ENCODE assay signal across 8 cellular contexts in the genomic region with DNA sequence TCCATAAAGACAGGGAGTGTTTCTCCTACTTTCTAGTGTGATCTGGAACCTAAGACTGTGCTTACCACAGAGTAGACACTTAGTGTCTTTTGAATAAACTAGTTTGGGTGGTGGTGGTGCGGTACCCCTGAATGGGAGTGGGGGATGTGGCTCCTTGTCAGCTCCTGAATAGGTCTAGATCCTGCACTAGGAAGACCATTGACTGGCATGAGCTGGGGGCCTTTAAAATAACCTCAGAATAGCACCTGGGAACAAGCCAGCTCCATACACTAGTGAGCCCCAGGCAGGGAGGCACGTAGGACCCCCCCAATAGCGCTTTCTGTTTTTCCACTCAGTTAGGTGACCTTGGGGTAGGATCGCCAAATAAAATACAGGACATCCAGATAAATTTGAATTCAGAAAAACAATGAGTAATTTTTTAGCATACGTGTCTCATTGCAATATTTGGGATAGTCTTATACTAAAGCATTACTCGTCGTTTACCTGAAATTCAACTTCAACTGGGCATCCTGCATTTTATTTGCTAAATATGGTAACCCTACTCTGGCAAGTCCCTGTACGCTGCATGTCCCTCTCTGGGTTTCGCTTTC. TPM values are rescaled to one million over a fixed set of nuclear protein-coding genes. Genes with fewer than 3 reads are reported as not detected.
DNase-seq lines count a peak whose midpoint lies in the region; ATAC-seq and TF ChIP-seq lines count a peak whose summit lies in the region.

No MANE protein-coding gene starts in this region.

- H3K27ac Mint-ChIP-seq in T-helper 17 cell, result peak overlapping the region; percentile 96

- no peak for TF ChIP-seq POLR2A in gastrocnemius medialis (IDR thresholded peaks at IDR 0.05)

- H3K36me3 Mint-ChIP-seq in T-helper 17 cell (ENCODE audit: low read depth), result peaks cover 7% of the 10 kb centered on the region

- H3K27me3 Mint-ChIP-seq in T-helper 17 cell, result no peaks in the 10 kb centered on the region

- H3K4me3 ChIP-seq in GM12865 (ENCODE audit: low read depth, low read length) (peak overlapping the region; percentile 87), fibroblast of the aortic adventitia (ENCODE audit: low read depth, low read length) (peak overlapping the region; percentile 77), gastrocnemius medialis (peak overlapping the region; percentile 68 to 86 (median 76))

- in situ Hi-C loops in gastrocnemius medialis (cut with MboI; ENCODE audit: low sequenced_read_pairs in 4 of 4), result loop anchor here in 1 of 4 donors (10.0 kb wide), 1 partner anchor 338 kb away; no protein-coding TSS in a partner anchor

- TF ChIP-seq CTCF in GM12865 (IDR thresholded peaks at IDR 0.05; ENCODE audit: insufficient read depth, low read depth, low read length, missing control alignments) (no peak), fibroblast of the aortic adventitia (IDR thresholded peaks at IDR 0.05; ENCODE audit: insufficient read depth, low read length) (no peak), gastrocnemius medialis (IDR thresholded peaks at IDR 0.05 in 4 of 5, conservative IDR thresholded peaks at IDR 0.05 in 1 of 5) (no peak)

- H3K27me3 ChIP-seq in gastrocnemius medialis, result no peaks in the 10 kb centered on the region

- DNase-seq in GM12865 (ENCODE audit: low read depth) (no peak), T-helper 17 cell (no peak), fibroblast of the aortic adventitia (ENCODE audit: low read depth) (no peak), gastrocnemius medialis (no peak), NCI-H1417 treated with DMSO at 0.1 percent for 48 hours (lab: John Stamatoyannopoulos, UW) (no peak), germinal center (ENCODE audit: low spot score) (no peak), OCI-M2 (lab: John Stamatoyannopoulos, UW; ENCODE audit: unreplicated experiment) (no peak), activated gamma-delta T cell (lab: John Stamatoyannopoulos, UW) (no peak)

- intact Hi-C loops in gastrocnemius medialis (cut with DNase I; ENCODE audit: low total_unique reads), result loop anchor here (2.0 to 10.0 kb wide), 3 partner anchors 32 to 346 kb away; partner anchors contain the start of gene ZSCAN20

- ATAC-seq in T-helper 17 cell (peak; percentile 11), gastrocnemius medialis (no peak)

- H3K27ac ChIP-seq in gastrocnemius medialis, result peak overlapping the region; percentile 85 to 91 (median 86)

- peak overlapping the region; percentile 95 for H3K4me3 Mint-ChIP-seq in T-helper 17 cell

- H3K9me3 ChIP-seq in T-helper 17 cell (ENCODE audit: control insufficient read depth, low read length, poor library complexity, severe bottlenecking) (no peaks in the 10 kb centered on the region), gastrocnemius medialis (no peaks in the 10 kb centered on the region)

- H3K4me1 Mint-ChIP-seq in T-helper 17 cell, result peaks cover 42% of the 10 kb centered on the region

- H3K36me3 ChIP-seq in gastrocnemius medialis, result no peaks in the 10 kb centered on the region

- H3K4me1 ChIP-seq in gastrocnemius medialis, result peaks cover 8 to 25% of the 10 kb centered on the region in 2 donors

RNA-seq across cellular contexts. Expression of gene AZIN2, which starts 45.6 kb away (rescaled TPM):
- total RNA-seq in T-helper 17 cell (1 to 10 TPM; 6.3 to 8.6 TPM), fibroblast of the aortic adventitia (ENCODE audit: low replicate concordance) (3.9 and 8.1 TPM in 2 replicates), gastrocnemius medialis (1 to 10 TPM in 3 of 4 donors, under 1 TPM in 1; 0.52 to 3.1 (median 1.2) TPM)

RNA-seq across cellular contexts. Expression of gene TRIM62, which starts 55.3 kb away (rescaled TPM):
- total RNA-seq in T-helper 17 cell (10 to 100 TPM; 29.4 to 32.7 TPM), fibroblast of the aortic adventitia (ENCODE audit: low replicate concordance) (3.1 and 10.7 TPM in 2 replicates), gastrocnemius medialis (10 to 100 TPM in 1 of 4 donors, 1 to 10 TPM in 3; 3.3 to 10.8 (median 7.4) TPM)
